In the genomic region with DNA sequence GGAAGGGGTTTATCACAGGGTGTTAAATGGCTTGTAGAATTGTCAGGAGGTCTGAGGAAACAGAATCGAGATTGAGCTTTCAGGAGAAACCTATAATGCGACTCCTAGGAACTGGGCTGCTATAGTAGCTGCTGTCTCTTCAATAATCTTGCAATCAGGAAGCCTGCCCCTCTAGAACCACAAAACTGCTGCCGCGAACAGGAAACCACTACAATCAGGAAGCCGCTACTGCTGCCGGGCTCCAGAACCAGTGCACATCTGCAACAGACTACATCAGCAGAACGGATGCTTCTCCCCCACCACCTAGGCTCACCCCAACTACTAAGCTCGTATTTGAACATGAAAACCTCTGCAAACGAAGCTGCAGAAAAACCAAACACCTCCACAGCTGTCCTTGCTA, we compare ENCODE assay signal across 7 cellular contexts. TPM values are rescaled to one million over a fixed set of nuclear protein-coding genes. Genes with fewer than 3 reads are reported as not detected.
A peak's percentile ranks its signal among the peaks of the same experiment; 100 is the strongest.
DNase-seq lines count a peak whose midpoint lies in the region; ATAC-seq and TF ChIP-seq lines count a peak whose summit lies in the region.

No MANE protein-coding gene starts in this region.

- H3K79me2 ChIP-seq in OCI-LY3 (ENCODE audit: low read length) (no peaks in the 10 kb centered on the region), trophoblast cell (ENCODE audit: control insufficient read depth, insufficient read depth, low read length, poor library complexity) (no peaks in the 10 kb centered on the region), neural progenitor cell (ENCODE audit: low read depth) (no peaks in the 10 kb centered on the region)

- H4K20me1 ChIP-seq in OCI-LY3 (ENCODE audit: insufficient read depth, low read length) (no peaks in the 10 kb centered on the region), neural progenitor cell (ENCODE audit: low read depth) (no peaks in the 10 kb centered on the region)

- peak overlapping the region; percentile 23 for H2BK12ac ChIP-seq in trophoblast cell (ENCODE audit: low read length)

- H4K91ac ChIP-seq in trophoblast cell (ENCODE audit: low read depth, low read length): no peak overlapping the region

- WGBS in trophoblast cell (ENCODE audit: extremely low coverage, insufficient coverage, insufficient read length): no CpG with 5 or more reads among the region's 9 CpGs

- H3K4me3 ChIP-seq in OCI-LY3 (ENCODE audit: low read length) (peak overlapping the region; percentile 37), trophoblast cell (ENCODE audit: low read depth, low read length) (no peak overlapping the region), uterus (no peak overlapping the region), neural progenitor cell (no peak overlapping the region)

- H2BK5ac ChIP-seq in trophoblast cell (ENCODE audit: low read depth, low read length, poor library complexity): no peak overlapping the region

- peaks cover 13% of the 10 kb centered on the region for H3K79me1 ChIP-seq in trophoblast cell (ENCODE audit: low read length)

- no peak overlapping the region for H3K23ac ChIP-seq in trophoblast cell (ENCODE audit: low read length)

- H3K9ac ChIP-seq in OCI-LY3 (ENCODE audit: low read length) (no peak overlapping the region), trophoblast cell (ENCODE audit: low read length) (no peak overlapping the region), neural progenitor cell (no peak overlapping the region)

- TF ChIP-seq CTCF in OCI-LY3 (IDR thresholded peaks at IDR 0.05; ENCODE audit: low read depth, low read length) (no peak), uterus (IDR thresholded peaks at IDR 0.05) (no peak), neural progenitor cell (IDR thresholded peaks at IDR 0.05) (no peak)

- ATAC-seq in GM21529 (IDR thresholded peaks at IDR 0.05; ENCODE audit: unreplicated experiment): peak; percentile 77

- peaks cover 19% of the 10 kb centered on the region for H3K27me3 ChIP-seq in OCI-LY3 (ENCODE audit: low read depth, low read length)
- no peaks in the 10 kb centered on the region for H3K27me3 ChIP-seq in trophoblast cell (ENCODE audit: insufficient read depth, low read length)
- no peaks in the 10 kb centered on the region for H3K27me3 ChIP-seq in uterus
- no peaks in the 10 kb centered on the region for H3K27me3 ChIP-seq in neural progenitor cell

- H3K4ac ChIP-seq in trophoblast cell (ENCODE audit: low read depth, low read length): no peak overlapping the region

- DNase-seq in activated T-helper 2 cell treated with anti-CD3 and anti-CD28 coated beads, Interferon-gamma antibody, Interleukin-2, Interleukin-4, amounts not matched to agents 10 μg/mL and 5 μg/mL and 100 μg/mL, durations not matched to agents 14 hours and 24 hours and 36 hours (ENCODE audit: low spot score): peak; percentile 84
- DNase-seq in trophoblast cell (no peak), uterus (no peak), epidermal melanocyte (ENCODE audit: insufficient read length, low spot score) (no peak), neural progenitor cell (ENCODE audit: low spot score) (no peak)

- H3K36me3 ChIP-seq in OCI-LY3 (replicated peaks; ENCODE audit: low read depth, low read length) (no peaks in the 10 kb centered on the region), trophoblast cell (ENCODE audit: control insufficient read depth in 1 of 2, insufficient read depth in 2 of 2, low read length in 2 of 2) (peaks cover 0 to 2% of the 10 kb centered on the region in 2 experiments), uterus (no peaks in the 10 kb centered on the region), neural progenitor cell (no peaks in the 10 kb centered on the region)

- H4K8ac ChIP-seq in trophoblast cell (ENCODE audit: low read depth, low read length): no peak overlapping the region

- peak overlapping the region; percentile 70 for H2AFZ ChIP-seq in OCI-LY3 (ENCODE audit: low read depth, low read length)
- H2AFZ ChIP-seq in trophoblast cell (ENCODE audit: insufficient read depth, low read length, poor library complexity): no peak overlapping the region
- H2AFZ ChIP-seq in neural progenitor cell (replicated peaks): no peak overlapping the region

- H3K27me3 Mint-ChIP-seq in activated T-helper 2 cell treated with anti-CD3 and anti-CD28 coated beads, Interferon-gamma antibody, Interleukin-2, Interleukin-4, amounts not matched to agents 10 μg/mL and 5 μg/mL and 100 μg/mL, durations not matched to agents 14 hours and 24 hours and 36 hours (ENCODE audit: low read depth): no peaks in the 10 kb centered on the region
- H3K27me3 Mint-ChIP-seq in neural progenitor cell (ENCODE audit: insufficient read depth, low read depth): no peaks in the 10 kb centered on the region

- H3K4me1 Mint-ChIP-seq in activated T-helper 2 cell treated with anti-CD3 and anti-CD28 coated beads, Interferon-gamma antibody, Interleukin-2, Interleukin-4, amounts not matched to agents 10 μg/mL and 5 μg/mL and 100 μg/mL, durations not matched to agents 14 hours and 24 hours and 36 hours (ENCODE audit: low read depth): peaks cover 55% of the 10 kb centered on the region
- H3K4me1 Mint-ChIP-seq in neural progenitor cell: peaks cover 4% of the 10 kb centered on the region

- H3K4me2 ChIP-seq in OCI-LY3 (ENCODE audit: low read length) (peak overlapping the region; percentile 73), trophoblast cell (ENCODE audit: low read length) (no peak overlapping the region), neural progenitor cell (no peak overlapping the region)

- no peak overlapping the region for H3K27ac Mint-ChIP-seq in activated T-helper 2 cell treated with anti-CD3 and anti-CD28 coated beads, Interferon-gamma antibody, Interleukin-2, Interleukin-4, amounts not matched to agents 10 μg/mL and 5 μg/mL and 100 μg/mL, durations not matched to agents 14 hours and 24 hours and 36 hours
- H3K27ac Mint-ChIP-seq in neural progenitor cell: no peak overlapping the region

- peak overlapping the region; percentile 22 for H2AK5ac ChIP-seq in trophoblast cell (ENCODE audit: low read length)

- peaks cover 46% of the 10 kb centered on the region for H3K4me1 ChIP-seq in OCI-LY3 (ENCODE audit: low read length)
- H3K4me1 ChIP-seq in trophoblast cell (ENCODE audit: control insufficient read depth in 1 of 2, insufficient read depth in 2 of 2, low read length in 2 of 2): peaks cover 8 to 17% of the 10 kb centered on the region in 2 experiments
- no peaks in the 10 kb centered on the region for H3K4me1 ChIP-seq in uterus
- no peaks in the 10 kb centered on the region for H3K4me1 ChIP-seq in neural progenitor cell

- no peaks in the 10 kb centered on the region for H3F3A ChIP-seq in neural progenitor cell (ENCODE audit: low read depth)

- no peak overlapping the region for H3K4me3 Mint-ChIP-seq in activated T-helper 2 cell treated with anti-CD3 and anti-CD28 coated beads, Interferon-gamma antibody, Interleukin-2, Interleukin-4, amounts not matched to agents 10 μg/mL and 5 μg/mL and 100 μg/mL, durations not matched to agents 14 hours and 24 hours and 36 hours (ENCODE audit: low read depth)
- no peak overlapping the region for H3K4me3 Mint-ChIP-seq in neural progenitor cell

- H3K27ac ChIP-seq in OCI-LY3 (ENCODE audit: low read length) (no peak overlapping the region; the same call in 1 of the 2 replicates), trophoblast cell (ENCODE audit: low read depth, low read length) (no peak overlapping the region), uterus (no peak overlapping the region), neural progenitor cell (no peak overlapping the region)

- no peaks in the 10 kb centered on the region for H3K9me3 Mint-ChIP-seq in activated T-helper 2 cell treated with anti-CD3 and anti-CD28 coated beads, Interferon-gamma antibody, Interleukin-2, Interleukin-4, amounts not matched to agents 10 μg/mL and 5 μg/mL and 100 μg/mL, durations not matched to agents 14 hours and 24 hours and 36 hours
- no peaks in the 10 kb centered on the region for H3K9me3 Mint-ChIP-seq in neural progenitor cell

- no peak overlapping the region for H4K12ac ChIP-seq in trophoblast cell (ENCODE audit: low read depth, low read length)

- H3K36me3 Mint-ChIP-seq in activated T-helper 2 cell treated with anti-CD3 and anti-CD28 coated beads, Interferon-gamma antibody, Interleukin-2, Interleukin-4, amounts not matched to agents 10 μg/mL and 5 μg/mL and 100 μg/mL, durations not matched to agents 14 hours and 24 hours and 36 hours (ENCODE audit: low read depth): peaks cover 23% of the 10 kb centered on the region
- no peaks in the 10 kb centered on the region for H3K36me3 Mint-ChIP-seq in neural progenitor cell

- H3K18ac ChIP-seq in trophoblast cell (ENCODE audit: low read length): no peak overlapping the region

- intact Hi-C loops in activated T-helper 2 cell treated with anti-CD3 and anti-CD28 coated beads, Interferon-gamma antibody, Interleukin-2, Interleukin-4, amounts not matched to agents 10 μg/mL and 5 μg/mL and 100 μg/mL, durations not matched to agents 14 hours and 24 hours and 36 hours (cut with micrococcal nuclease): loop anchor here (10.0 kb wide), 1 partner anchor 514 kb away; the partner anchor contains the start of gene AKNA
- intact Hi-C loops in uterus (cut with DNase I; ENCODE audit: low total_unique reads): no loop called here

- TF ChIP-seq POLR2A in uterus (IDR thresholded peaks at IDR 0.05): no peak

- no peak overlapping the region for H2BK120ac ChIP-seq in trophoblast cell (ENCODE audit: insufficient read depth, low read length, poor library complexity)

- no peaks in the 10 kb centered on the region for H3K9me3 ChIP-seq in OCI-LY3 (ENCODE audit: insufficient read depth, low read length)
- H3K9me3 ChIP-seq in trophoblast cell (ENCODE audit: insufficient read depth, low read depth, low read length): no peaks in the 10 kb centered on the region
- H3K9me3 ChIP-seq in uterus: no peaks in the 10 kb centered on the region
- no peaks in the 10 kb centered on the region for H3K9me3 ChIP-seq in neural progenitor cell (ENCODE audit: low read depth)

- no peak overlapping the region for H3K14ac ChIP-seq in trophoblast cell (ENCODE audit: low read length)

RNA-seq across cellular contexts. Expression of gene TNFSF8, which starts 31.6 kb away (rescaled TPM):
- 73.6 and 82.3 TPM in 2 replicates for total RNA-seq in activated T-helper 2 cell treated with anti-CD3 and anti-CD28 coated beads, Interferon-gamma antibody, Interleukin-2, Interleukin-4, amounts not matched to agents 10 μg/mL and 5 μg/mL and 100 μg/mL, durations not matched to agents 14 hours and 24 hours and 36 hours
- 1.1 and 1.8 TPM in 2 replicates for polyA plus RNA-seq in trophoblast cell (2013)
- 1 to 10 TPM in 3 of 4 donors, under 1 TPM in 1; 0.51 to 1.5 (median 1.1) TPM for total RNA-seq in uterus
- total RNA-seq in neural progenitor cell (ENCODE audit: low replicate concordance): not detected in 2 replicates

Comparison
In these comparisons a context has a peak if more than half of its experiments do, and no peak if none do; other contexts are left out.
1. RNA of gene TNFSF8, which starts 31.6 kb away (total RNA-seq): 73.6 to 82.3 TPM in activated T-helper 2 cell treated with anti-CD3 and anti-CD28 coated beads, Interferon-gamma antibody, Interleukin-2, Interleukin-4, amounts not matched to agents 10 μg/mL and 5 μg/mL and 100 μg/mL, durations not matched to agents 14 hours and 24 hours and 36 hours; 0.51 to 1.5 TPM in uterus and not detected in neural progenitor cell; every median in the first group is over 10 times any median in the second.